12 cellular contexts compared by ENCODE assay signal in genomic region chr2:33929467-33929866, GRCh38.
DNase-seq lines count a peak whose midpoint lies in the region; ATAC-seq and TF ChIP-seq lines count a peak whose summit lies in the region.
"Had no signal": no experiment of that assay in that cellular context is flagged by ENCODE, and none has a peak within 500 bp of the region (broad histone marks: within the 10 kb centered on the region; RNA-seq: fewer than 3 reads in every experiment).

No MANE protein-coding gene starts in this region.

- H3K4me1 Mint-ChIP-seq in neural progenitor cell = peaks cover 14% of the 10 kb centered on the region
- H3K4me1 Mint-ChIP-seq: activated naive CD8-positive, alpha-beta T cell treated with anti-CD3 and anti-CD28 coated beads, Interleukin-2, amount 10 ng/mL, durations not matched to agents 7 days and 5 days; CD8-positive, alpha-beta memory T cell had no signal

- H3K27me3 Mint-ChIP-seq in neural progenitor cell (ENCODE audit: insufficient read depth, low read depth) = peaks cover 3% of the 10 kb centered on the region
- H3K27me3 Mint-ChIP-seq: activated naive CD8-positive, alpha-beta T cell treated with anti-CD3 and anti-CD28 coated beads, Interleukin-2, amount 10 ng/mL, durations not matched to agents 7 days and 5 days; CD8-positive, alpha-beta memory T cell had no signal

- no peak overlapping the region for H2AFZ ChIP-seq in neural progenitor cell (replicated peaks)

- peaks cover 3% of the 10 kb centered on the region for H3K9me3 Mint-ChIP-seq in neural progenitor cell

- H3K27me3 ChIP-seq in neural progenitor cell = no peaks in the 10 kb centered on the region
- H3K27me3 ChIP-seq: colonic mucosa, Peyer's patch had no signal

- TF ChIP-seq CTCF in neural progenitor cell (IDR thresholded peaks at IDR 0.05) = no peak

- H3K4me3 Mint-ChIP-seq in neural progenitor cell = no peak overlapping the region
- H3K4me3 Mint-ChIP-seq: activated naive CD8-positive, alpha-beta T cell treated with anti-CD3 and anti-CD28 coated beads, Interleukin-2, amount 10 ng/mL, durations not matched to agents 7 days and 5 days; CD8-positive, alpha-beta memory T cell had no signal

- H3K9ac ChIP-seq in neural progenitor cell = no peak overlapping the region

- H3K27ac Mint-ChIP-seq in neural progenitor cell = no peak overlapping the region
- H3K27ac Mint-ChIP-seq: activated naive CD8-positive, alpha-beta T cell treated with anti-CD3 and anti-CD28 coated beads, Interleukin-2, amount 10 ng/mL, durations not matched to agents 7 days and 5 days; CD8-positive, alpha-beta memory T cell had no signal

- no peaks in the 10 kb centered on the region for H3K9me3 ChIP-seq in neural progenitor cell (ENCODE audit: low read depth)
- H3K9me3 ChIP-seq: colonic mucosa had no signal

- no peaks in the 10 kb centered on the region for H3K36me3 ChIP-seq in neural progenitor cell
- H3K36me3 ChIP-seq: colonic mucosa, Peyer's patch had no signal

- ATAC-seq in GM19035 (IDR thresholded peaks at IDR 0.05; ENCODE audit: unreplicated experiment) = peak; percentile 81
- peak; percentile 88 for ATAC-seq in GM21786 (IDR thresholded peaks at IDR 0.05; ENCODE audit: unreplicated experiment)
- peak; percentile 89 for ATAC-seq in HG03139 (IDR thresholded peaks at IDR 0.05; ENCODE audit: unreplicated experiment)
- ATAC-seq: stimulated activated naive CD8-positive, alpha-beta T cell treated with anti-CD3 and anti-CD28 coated beads, Interleukin-15, Interleukin-2, amounts not matched to agents 100 U/mL and 50 U/mL, for 24 hours had no signal

- H3K36me3 Mint-ChIP-seq in neural progenitor cell = peaks cover 2% of the 10 kb centered on the region
- H3K36me3 Mint-ChIP-seq: activated naive CD8-positive, alpha-beta T cell treated with anti-CD3 and anti-CD28 coated beads, Interleukin-2, amount 10 ng/mL, durations not matched to agents 7 days and 5 days; CD8-positive, alpha-beta memory T cell had no signal

- no peak overlapping the region for H3K27ac ChIP-seq in neural progenitor cell
- H3K27ac ChIP-seq: colonic mucosa, Peyer's patch had no signal

- no peaks in the 10 kb centered on the region for H3K79me2 ChIP-seq in neural progenitor cell (ENCODE audit: low read depth)

- H3K4me1 ChIP-seq in neural progenitor cell = no peaks in the 10 kb centered on the region
- H3K4me1 ChIP-seq: colonic mucosa, Peyer's patch had no signal

- DNase-seq in NCI-H2081 treated with DMSO at 0.1 percent for 48 hours (lab: John Stamatoyannopoulos, UW) = no peak
- DNase-seq in hypothalamus (lab: John Stamatoyannopoulos, UW) = no peak
- no peak for DNase-seq in neural progenitor cell (ENCODE audit: low spot score)
- no peak for DNase-seq in SK-N-DZ (ENCODE audit: low spot score)
- DNase-seq: activated naive CD8-positive, alpha-beta T cell treated with anti-CD3 and anti-CD28 coated beads, Interleukin-2, amount 10 ng/mL, durations not matched to agents 7 days and 5 days; CD8-positive, alpha-beta memory T cell; colonic mucosa; Peyer's patch; stimulated activated naive CD8-positive, alpha-beta T cell treated with anti-CD3 and anti-CD28 coated beads, Interleukin-15, Interleukin-2, amounts not matched to agents 100 U/mL and 50 U/mL, for 24 hours had no signal

- H4K20me1 ChIP-seq in neural progenitor cell (ENCODE audit: low read depth) = no peaks in the 10 kb centered on the region

- no peaks in the 10 kb centered on the region for H3F3A ChIP-seq in neural progenitor cell (ENCODE audit: low read depth)

- no peak overlapping the region for H3K4me3 ChIP-seq in neural progenitor cell
- H3K4me3 ChIP-seq: colonic mucosa, Peyer's patch had no signal

- H3K4me2 ChIP-seq in neural progenitor cell = no peak overlapping the region
